Comparison of ENCODE assay signal across 13 cellular contexts in genomic region chr1:153525088-153525713, GRCh38. TPM values are rescaled to one million over a fixed set of nuclear protein-coding genes. Genes with fewer than 3 reads are reported as not detected.
DNase-seq lines count a peak whose midpoint lies in the region; ATAC-seq and TF ChIP-seq lines count a peak whose summit lies in the region.
"Had no signal": no experiment of that assay in that cellular context is flagged by ENCODE, and none has a peak within 500 bp of the region (broad histone marks: within the 10 kb centered on the region; RNA-seq: fewer than 3 reads in every experiment).

No MANE protein-coding gene starts in this region.

- H3K36me3 ChIP-seq in Panc1 (ENCODE audit: control insufficient read depth, insufficient read depth, low read length) (no peaks in the 10 kb centered on the region), psoas muscle (ENCODE audit: insufficient read depth in 1 of 2, low read depth in 1 of 2) (no peaks in the 10 kb centered on the region)
- H3K36me3 ChIP-seq: thoracic aorta had no signal

- in situ Hi-C loops in Panc1 (cut with HindIII; ENCODE audit: low pct_unique_long_range_greater_than_20kb, low sequenced_read_pairs), result no loop called here

- H3K27ac ChIP-seq in Panc1 (ENCODE audit: low read length) (peak overlapping the region; percentile 62), psoas muscle (no peak overlapping the region)
- H3K27ac ChIP-seq: 22Rv1 had no signal

- H3K9me3 ChIP-seq in Panc1 (ENCODE audit: control insufficient read depth, insufficient read depth, low read depth, low read length) (no peaks in the 10 kb centered on the region), psoas muscle (no peaks in the 10 kb centered on the region)
- H3K9me3 ChIP-seq: thoracic aorta had no signal

- intact Hi-C loops in Panc1 (cut with micrococcal nuclease; ENCODE audit: unreplicated experiment) (no loop called here), psoas muscle (cut with DNase I) (no loop called here)

- CTCF ChIA-PET in Panc1 (lab: Charles Lee), result interaction anchor here (0.5 to 1.1 kb wide), 4 partner anchors 8 to 414 kb away, joined by 3 to 5 read pairs (median 3); no protein-coding TSS in a partner anchor

- POLR2A ChIA-PET in Panc1 (lab: Charles Lee), result interaction anchor here (0.6 to 0.8 kb wide), 2 partner anchors 11 to 28 kb away, joined by 3 read pairs; partner anchors contain the start of gene S100A6

- DNase-seq in DMS79 treated with DMSO at 0.1 percent for 48 hours (lab: John Stamatoyannopoulos, UW) (peak; percentile 35), DMS79 (lab: John Stamatoyannopoulos, UW) (no peak), Panc1 (ENCODE audit: low read depth, low spot score) (no peak), psoas muscle (peak; percentile 27 to 50), NCI-H1092 treated with DMSO at 0.1 percent for 48 hours (lab: John Stamatoyannopoulos, UW) (no peak)
- DNase-seq: NCI-H2081, RPMI8226 had no signal

- 33 to 72% (median 37%) methylated on average over 3 of the region's 3 CpGs for WGBS in psoas muscle, 3 donors

- H3K4me1 ChIP-seq in Panc1 (ENCODE audit: control insufficient read depth, insufficient read depth, low read length), result peaks cover 7% of the 10 kb centered on the region; the same call in 1 of the 2 replicates
- no peaks in the 10 kb centered on the region for H3K4me1 ChIP-seq in psoas muscle

- no peak overlapping the region for H3K4me3 ChIP-seq in Panc1 (ENCODE audit: low read depth in 2 of 2, low read length in 2 of 2)
- H3K4me3 ChIP-seq in psoas muscle, result no peak overlapping the region
- H3K4me3 ChIP-seq: thoracic aorta had no signal

- BruUV-seq in Panc1 (replicated peaks; lab: Mats Ljungman, UMichigan), result no TSS peak

- TF ChIP-seq CTCF in Panc1 (IDR thresholded peaks at IDR 0.05) (no peak), psoas muscle (IDR thresholded peaks at IDR 0.05) (no peak)

- ATAC-seq in Panc1 (0 out of 2 replicates have a peak, but pooled peaks have one; percentile 28), esophagus mucosa (peak; percentile 22), psoas muscle (peak in 2 of 4 donors; percentile 38 to 44), HG02759 (IDR thresholded peaks at IDR 0.05; ENCODE audit: unreplicated experiment) (no peak), HG03571 (IDR thresholded peaks at IDR 0.05; ENCODE audit: unreplicated experiment) (no peak)

- no peaks in the 10 kb centered on the region for H3K27me3 ChIP-seq in Panc1 (ENCODE audit: control insufficient read depth, insufficient read depth, low read length)
- H3K27me3 ChIP-seq in psoas muscle (ENCODE audit: insufficient read depth in 3 of 3, low read length in 2 of 3), result no peaks in the 10 kb centered on the region

RNA-seq across cellular contexts. Expression of gene S100A6, which starts 10.6 kb away (rescaled TPM):
- total RNA-seq in Panc1 (2021; ENCODE audit: unreplicated experiment) (1,986 TPM), esophagus mucosa (976 TPM), psoas muscle (100 to 1,000 TPM in 3 of 4 donors, 10 to 100 TPM in 1; 78.5 to 420 (median 150) TPM)
- 6,225 TPM for polyA plus RNA-seq in Panc1 (2012; ENCODE audit: insufficient read length)
- 100 to 1,000 TPM; 295 to 506 (median 467) TPM for polyA plus RNA-seq in psoas muscle

RNA-seq across cellular contexts. Expression of gene S100A5, which starts 15.5 kb away (rescaled TPM):
- total RNA-seq in Panc1 (2021; ENCODE audit: unreplicated experiment) (0.72 TPM), esophagus mucosa (not detected), psoas muscle (not detected)
- polyA plus RNA-seq in Panc1 (2012; ENCODE audit: insufficient read length), result 1.2 TPM
- not detected for polyA plus RNA-seq in psoas muscle
- total RNA-seq: aorta, thoracic aorta had no signal
- polyA plus RNA-seq: aorta had no signal

RNA-seq across cellular contexts. Expression of gene S100A4, which starts 20.4 kb away (rescaled TPM):
- total RNA-seq in Panc1 (2021; ENCODE audit: unreplicated experiment) (773 TPM), esophagus mucosa (36.0 TPM), psoas muscle (10 to 100 TPM; 27.0 to 54.7 (median 47.3) TPM)
- 817 TPM for polyA plus RNA-seq in Panc1 (2012; ENCODE audit: insufficient read length)
- polyA plus RNA-seq in psoas muscle, result 100 to 1,000 TPM in 1 of 3 donors, 10 to 100 TPM in 2; 75.2 to 155 (median 83.6) TPM

RNA-seq across cellular contexts. Expression of gene S100A3, which starts 23.9 kb away (rescaled TPM):
- total RNA-seq in Panc1 (2021; ENCODE audit: unreplicated experiment) (12.0 TPM), esophagus mucosa (9.6 TPM), psoas muscle (1 to 10 TPM in 2 of 4 donors, under 1 TPM in 2; 0.34 to 5.5 (median 0.86) TPM)
- polyA plus RNA-seq in Panc1 (2012; ENCODE audit: insufficient read length), result 10.0 TPM
- 1 to 10 TPM in 2 of 3 donors, under 1 TPM in 1; 0.77 to 6.6 (median 3.4) TPM for polyA plus RNA-seq in psoas muscle

RNA-seq across cellular contexts. Expression of gene S100A2, which starts 40.4 kb away (rescaled TPM):
- total RNA-seq in Panc1 (2021; ENCODE audit: unreplicated experiment), result 6.2 TPM
- 10.7 TPM for polyA plus RNA-seq in Panc1 (2012; ENCODE audit: insufficient read length)
- total RNA-seq in esophagus mucosa, result 4,166 TPM
- 1 to 10 TPM in 3 of 4 donors, under 1 TPM in 1; 0.86 to 10.0 (median 1.1) TPM for total RNA-seq in psoas muscle
- 10 to 100 TPM in 1 of 3 donors, 1 to 10 TPM in 2; 1.1 to 15.4 (median 2.1) TPM for polyA plus RNA-seq in psoas muscle

Comparison
In these comparisons a context has a peak if more than half of its experiments do, and no peak if none do; other contexts are left out.
1. DNase-seq: peak in DMS79 treated with DMSO at 0.1 percent for 48 hours (single experiment) and psoas muscle (2 of 2); none in DMS79 (single experiment), Panc1 (single experiment) and NCI-H1092 treated with DMSO at 0.1 percent for 48 hours (single experiment).
2. ATAC-seq: peak in Panc1 (single experiment) and esophagus mucosa (single experiment); none in HG02759 (single experiment) and HG03571 (single experiment).
3. RNA of gene S100A4, which starts 20.4 kb away (total RNA-seq): 773 TPM in Panc1 (single experiment); 27.0 to 54.7 TPM in psoas muscle and 36.0 TPM in esophagus mucosa (single experiment); every median in the first group is over 10 times any median in the second.